ENCODE assay signal across 8 cellular contexts in the genomic region with DNA sequence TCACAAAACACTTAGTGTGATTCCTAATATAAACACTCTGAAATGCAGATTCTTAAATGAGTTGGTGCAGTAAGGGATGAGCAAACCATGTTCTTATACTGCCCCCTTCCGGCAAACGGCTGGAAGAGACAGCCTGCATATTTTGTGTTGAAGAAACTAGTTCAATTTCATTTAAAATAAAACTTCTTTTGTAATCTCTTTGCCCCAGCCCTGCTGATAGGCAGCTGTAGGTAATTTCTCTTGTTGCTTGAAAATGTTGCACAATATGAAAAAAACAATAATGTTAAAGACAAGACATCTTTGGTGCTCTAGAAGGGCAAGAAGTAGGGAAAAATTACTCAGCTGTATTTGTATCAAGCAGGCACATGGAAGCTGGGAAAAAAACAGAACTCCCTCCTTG.
A peak's percentile ranks its signal among the peaks of the same experiment; 100 is the strongest.
DNase-seq lines count a peak whose midpoint lies in the region; ATAC-seq and TF ChIP-seq lines count a peak whose summit lies in the region.

No MANE protein-coding gene starts in this region.

- H3K4me1 ChIP-seq in HAP-1, result peaks cover 14% of the 10 kb centered on the region

- peaks cover 11% of the 10 kb centered on the region for H3K27me3 Mint-ChIP-seq in activated B cell treated with CpG ODN at 0.5 μM for 24 hours
- H3K27me3 Mint-ChIP-seq in memory B cell, result peaks cover 3% of the 10 kb centered on the region

- H3K9me3 Mint-ChIP-seq in activated B cell treated with CpG ODN at 0.5 μM for 24 hours, result no peaks in the 10 kb centered on the region
- no peaks in the 10 kb centered on the region for H3K9me3 Mint-ChIP-seq in memory B cell

- H3K4me1 Mint-ChIP-seq in activated B cell treated with CpG ODN at 0.5 μM for 24 hours, result no peaks in the 10 kb centered on the region
- H3K4me1 Mint-ChIP-seq in memory B cell, result no peaks in the 10 kb centered on the region

- no peak for DNase-seq in Right ventricle myocardium superior
- no peak for DNase-seq in left ventricle myocardium superior
- peak; percentile 75 to 80 for DNase-seq in HAP-1 (ENCODE audit: low spot score in 2 of 2)
- peak; percentile 71 for DNase-seq in NB4 (ENCODE audit: low read depth)
- no peak for DNase-seq in activated B cell treated with CpG ODN at 0.5 μM for 24 hours
- DNase-seq in dorsolateral prefrontal cortex, result peak in 9 of 10 donors; percentile 48 to 86 (median 67)
- peak; percentile 18 to 36 for DNase-seq in memory B cell (ENCODE audit: low spot score in 2 of 2)
- peak; percentile 0 to 31 (median 7) for DNase-seq in stimulated activated naive CD4-positive, alpha-beta T cell (lab: John Stamatoyannopoulos, UW)

- H3K27ac Mint-ChIP-seq in activated B cell treated with CpG ODN at 0.5 μM for 24 hours (no peak overlapping the region), memory B cell (no peak overlapping the region)

- CTCF ChIA-PET in activated B cell treated with CpG ODN at 0.5 μM for 24 hours (lab: Charles Lee), result interaction anchor here (0.9 to 1.4 kb wide), 5 partner anchors 12 to 1804 kb away, joined by 3 to 5 read pairs (median 4); no protein-coding TSS in a partner anchor

- TF ChIP-seq POLR2A in NB4 (IDR thresholded peaks at IDR 0.05; ENCODE audit: extremely low read depth, insufficient read length), result no peak

- POLR2A ChIA-PET in activated B cell treated with CpG ODN at 0.5 μM for 24 hours (lab: Charles Lee), result no interaction called here

- H3K36me3 ChIP-seq in HAP-1 (replicated peaks), result no peaks in the 10 kb centered on the region

- H3K9me3 ChIP-seq in HAP-1, result no peaks in the 10 kb centered on the region

- H3K4me3 Mint-ChIP-seq in activated B cell treated with CpG ODN at 0.5 μM for 24 hours (no peak overlapping the region), memory B cell (no peak overlapping the region)

- in situ Hi-C loops in HAP-1 (cut with MboI; ENCODE audit: low sequenced_read_pairs), result no loop called here

- H3K36me3 Mint-ChIP-seq in activated B cell treated with CpG ODN at 0.5 μM for 24 hours (ENCODE audit: low read depth) (no peaks in the 10 kb centered on the region), memory B cell (no peaks in the 10 kb centered on the region)

- TF ChIP-seq CTCF in NB4 (IDR thresholded peaks at IDR 0.05; ENCODE audit: low read depth, low read length) (peak; percentile 79), activated B cell treated with CpG ODN at 0.5 μM for 24 hours (IDR thresholded peaks at IDR 0.05) (peak; percentile 84), dorsolateral prefrontal cortex (IDR thresholded peaks at IDR 0.05 in 54 of 56, conservative IDR thresholded peaks at IDR 0.05 in 2 of 56; ENCODE audit: low read depth in 1 of 56, partially characterized antibody in 56 of 56) (peak; percentile 68 to 93 (median 84))

- H3K4me3 ChIP-seq in HAP-1, result no peak overlapping the region
- no peak overlapping the region for H3K4me3 ChIP-seq in NB4 (ENCODE audit: low read depth, low read length)
- H3K4me3 ChIP-seq in dorsolateral prefrontal cortex, result peak overlapping the region in 1 of 59 donors; percentile 13

- intact Hi-C loops in Right ventricle myocardium superior (cut with DNase I), result loop anchor here (5.0 kb wide), 1 partner anchor 1800 kb away; a partner anchor contains a TSS
- intact Hi-C loops in left ventricle myocardium superior (cut with micrococcal nuclease), result no loop called here
- intact Hi-C loops in activated B cell treated with CpG ODN at 0.5 μM for 24 hours (cut with micrococcal nuclease), result loop anchor here (5.0 kb wide), 1 partner anchor 1495 kb away; no protein-coding TSS in a partner anchor
- intact Hi-C loops in dorsolateral prefrontal cortex (cut with DNase I), result loop anchor here in 1 of 2 donors (10.0 kb wide), 1 partner anchor 1493 kb away; no protein-coding TSS in a partner anchor

- peak overlapping the region in 23 of 59 donors; percentile 4 to 64 (median 41) for H3K27ac ChIP-seq in dorsolateral prefrontal cortex

- H3K27me3 ChIP-seq in HAP-1 (ENCODE audit: low read depth), result no peaks in the 10 kb centered on the region
- H3K27me3 ChIP-seq in dorsolateral prefrontal cortex, result no peaks in the 10 kb centered on the region

- peak; percentile 55 for ATAC-seq in Right ventricle myocardium superior (ENCODE audit: poor library complexity)
- ATAC-seq in left ventricle myocardium superior, result no peak
- no peak for ATAC-seq in activated B cell treated with CpG ODN at 0.5 μM for 24 hours (ENCODE audit: low read depth)
- peak; percentile 57 for ATAC-seq in memory B cell (ENCODE audit: low read depth)

Comparison
In these comparisons a context has a peak if more than half of its experiments do, and no peak if none do; other contexts are left out.
1. ATAC-seq: peak in Right ventricle myocardium superior (single experiment) and memory B cell (single experiment); none in left ventricle myocardium superior (single experiment) and activated B cell treated with CpG ODN at 0.5 μM for 24 hours (single experiment).
2. DNase-seq: peak in HAP-1 (2 of 2), NB4 (single experiment), dorsolateral prefrontal cortex (9 of 10), memory B cell (2 of 2) and stimulated activated naive CD4-positive, alpha-beta T cell (6 of 6); none in Right ventricle myocardium superior (single experiment), left ventricle myocardium superior (single experiment) and activated B cell treated with CpG ODN at 0.5 μM for 24 hours (single experiment).
3. Peak in every context shown above with its lines, with median percentiles within 50 percentile points of each other: CTCF ChIP-seq.